Comparison of ENCODE assay signal across 8 cellular contexts in the genomic region with DNA sequence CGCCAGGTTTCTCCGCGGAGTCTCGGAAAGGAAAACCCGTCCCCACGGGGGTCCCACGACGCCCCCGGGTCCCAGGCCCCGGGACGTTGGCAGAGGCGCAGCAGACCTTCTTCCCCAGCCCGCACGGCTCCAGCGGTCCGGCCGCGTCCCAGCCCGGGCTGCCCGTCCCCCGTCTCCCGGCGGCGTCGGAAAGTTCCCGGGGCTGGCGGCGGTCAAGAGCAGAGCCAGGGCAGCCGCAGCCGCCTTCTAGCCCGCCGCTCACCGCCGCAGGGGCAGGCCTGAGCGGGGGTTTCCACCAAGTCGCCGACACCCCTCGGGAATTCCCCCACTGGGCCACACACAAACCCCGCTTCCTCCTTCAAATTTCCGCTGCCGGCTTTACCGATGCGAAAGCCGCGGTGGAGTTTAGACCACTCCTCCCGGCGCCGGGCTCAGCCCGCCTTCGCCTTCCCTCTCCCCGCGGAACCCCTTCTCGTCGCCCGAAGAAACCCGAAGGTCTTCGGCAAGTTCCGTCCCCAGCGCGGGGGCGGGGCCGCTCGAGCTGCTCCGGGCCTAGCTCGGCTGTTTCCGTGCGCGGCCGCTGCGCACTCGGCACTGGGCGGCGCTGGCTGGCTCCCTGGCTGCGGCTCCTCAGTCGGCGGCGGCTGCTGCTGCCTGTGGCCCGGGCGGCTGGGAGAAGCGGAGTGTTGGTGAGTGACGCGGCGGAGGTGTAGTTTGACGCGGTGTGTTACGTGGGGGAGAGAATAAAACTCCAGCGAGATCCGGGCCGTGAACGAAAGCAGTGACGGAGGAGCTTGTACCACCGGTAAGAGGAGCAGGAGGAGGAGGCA. TPM values are rescaled to one million over a fixed set of nuclear protein-coding genes. Genes with fewer than 3 reads are reported as not detected.
DNase-seq lines count a peak whose midpoint lies in the region; ATAC-seq and TF ChIP-seq lines count a peak whose summit lies in the region.

CREB1 (plus strand) TSS at position 633 of the 830 bp plus-strand sequence. CDS start 25,674 bp downstream, outside the sequence.

- peaks cover 50% of the 10 kb centered on the region for H3K4me1 Mint-ChIP-seq in activated CD4-positive, alpha-beta memory T cell treated with anti-CD3 and anti-CD28 coated beads for 36 hours (ENCODE audit: low read depth)

- H3K27ac ChIP-seq in dorsolateral prefrontal cortex, result peak within 1 kb of the TSS; percentile 87 to 99 (median 97)

- POLR2A ChIA-PET in activated CD4-positive, alpha-beta memory T cell treated with anti-CD3 and anti-CD28 coated beads for 36 hours (lab: Charles Lee), result interaction anchor here (0.7 to 5.3 kb wide), 18 partner anchors 8 to 764 kb away, joined by 3 to 38 read pairs (median 4); partner anchors contain the start of genes CCNYL1, FASTKD2, KLF7 and MDH1B

- CTCF ChIA-PET in activated CD4-positive, alpha-beta memory T cell treated with anti-CD3 and anti-CD28 coated beads for 36 hours (lab: Charles Lee), result interaction anchor here (1.0 to 2.7 kb wide), 6 partner anchors 15 to 511 kb away, joined by 3 to 15 read pairs (median 4); partner anchors contain the start of gene METTL21A

- peak within 1 kb of the TSS; percentile 99 for H3K27ac Mint-ChIP-seq in activated CD4-positive, alpha-beta memory T cell treated with anti-CD3 and anti-CD28 coated beads for 36 hours

- TF ChIP-seq POLR2A in lower leg skin (IDR thresholded peaks at IDR 0.05), result peak in 1 of 2 donors; percentile 55

- no peaks in the 10 kb centered on the region for H3K27me3 ChIP-seq in dorsolateral prefrontal cortex

- peak; percentile 100 for DNase-seq in CD1c-positive myeloid dendritic cell (ENCODE audit: extremely low spot score)
- peak; percentile 97 for DNase-seq in NCI-H82 treated with DMSO at 0.1 percent for 48 hours (lab: John Stamatoyannopoulos, UW; ENCODE audit: unreplicated experiment)
- peak; percentile 100 for DNase-seq in activated CD4-positive, alpha-beta memory T cell treated with anti-CD3 and anti-CD28 coated beads for 36 hours
- DNase-seq in dorsolateral prefrontal cortex, result peak; percentile 94 to 99 (median 98)
- DNase-seq in lower leg skin (ENCODE audit: low spot score in 2 of 2), result peak; percentile 98 to 100
- DNase-seq in stimulated activated CD4-positive, alpha-beta T cell treated with anti-CD3 and anti-CD28 coated beads, Interleukin-4, amount 100 ng/mL, for 48 hours (ENCODE audit: low read depth in 2 of 2), result peak; percentile 99 to 100

- peak within 1 kb of the TSS; percentile 65 to 98 (median 84) for H3K4me3 ChIP-seq in dorsolateral prefrontal cortex
- peak within 1 kb of the TSS; percentile 65 for H3K4me3 ChIP-seq in lower leg skin (ENCODE audit: low read depth, poor library complexity, severe bottlenecking)

- WGBS in lower leg skin, 2 donors, result 0% methylated on average over 44 to 82 of the region's 92 CpGs

- TF ChIP-seq CTCF in dorsolateral prefrontal cortex (IDR thresholded peaks at IDR 0.05 in 54 of 56, conservative IDR thresholded peaks at IDR 0.05 in 2 of 56; ENCODE audit: low read depth in 1 of 56, partially characterized antibody in 56 of 56) (peak in 41 of 56 donors; percentile 14 to 64 (median 40)), lower leg skin (IDR thresholded peaks at IDR 0.05) (no peak)

- H3K9me3 Mint-ChIP-seq in activated CD4-positive, alpha-beta memory T cell treated with anti-CD3 and anti-CD28 coated beads for 36 hours, result no peaks in the 10 kb centered on the region

- ATAC-seq in GM19438 (IDR thresholded peaks at IDR 0.05; ENCODE audit: low read depth, unreplicated experiment) (peak; percentile 80), HG03575 (IDR thresholded peaks at IDR 0.05; ENCODE audit: extremely low read depth, insufficient number of reproducible peaks, low FRiP score, unreplicated experiment) (peak; percentile 64)

- H3K36me3 Mint-ChIP-seq in activated CD4-positive, alpha-beta memory T cell treated with anti-CD3 and anti-CD28 coated beads for 36 hours, result peaks cover 24% of the 10 kb centered on the region

- intact Hi-C loops in activated CD4-positive, alpha-beta memory T cell treated with anti-CD3 and anti-CD28 coated beads for 36 hours (cut with micrococcal nuclease), result loop anchor here (1.0 to 10.0 kb wide), 13 partner anchors 15 to 1445 kb away; partner anchors contain the start of genes CCNYL1, EEF1B2, FASTKD2 and INO80D
- intact Hi-C loops in dorsolateral prefrontal cortex (cut with DNase I) (loop anchor here (1.0 to 10.0 kb wide), 8 partner anchors 27 to 735 kb away; partner anchors contain the start of genes CCNYL1 (in 2 of the 2), METTL21A (in 1 of the 2), PIKFYVE (in 1 of the 2) and PLEKHM3 (in 1 of the 2)), lower leg skin (cut with DNase I; ENCODE audit: low total_unique reads) (no loop called here)

- H3K4me3 Mint-ChIP-seq in activated CD4-positive, alpha-beta memory T cell treated with anti-CD3 and anti-CD28 coated beads for 36 hours, result peak within 1 kb of the TSS; percentile 89

- no peaks in the 10 kb centered on the region for H3K27me3 Mint-ChIP-seq in activated CD4-positive, alpha-beta memory T cell treated with anti-CD3 and anti-CD28 coated beads for 36 hours

RNA-seq across cellular contexts. Expression of gene CREB1, which starts in this region (rescaled TPM):
- total RNA-seq in activated CD4-positive, alpha-beta memory T cell treated with anti-CD3 and anti-CD28 coated beads for 36 hours, result 10 to 100 TPM; 90.7 to 92.2 TPM
- 100 to 1,000 TPM in 3 of 120 experiments, 10 to 100 TPM in 117; 52.8 to 106 (median 74.6) TPM for total RNA-seq in dorsolateral prefrontal cortex
- 10 to 100 TPM; 31.9 to 73.0 (median 46.9) TPM for total RNA-seq in lower leg skin

Comparison
In these comparisons a context has a peak if more than half of its experiments do, and no peak if none do; other contexts are left out.
1. Peak in every context shown above with its lines: DNase-seq, ATAC-seq, H3K4me3 ChIP-seq and H3K27ac ChIP-seq.
2. CTCF ChIP-seq: peak in dorsolateral prefrontal cortex (41 of 56); none in lower leg skin (0 of 3).